17 cellular contexts compared by ENCODE assay signal in genomic region chr11:117412176-117412575, GRCh38.
DNase-seq lines count a peak whose midpoint lies in the region; ATAC-seq and TF ChIP-seq lines count a peak whose summit lies in the region.
"Had no signal": no experiment of that assay in that cellular context is flagged by ENCODE, and none has a peak within 500 bp of the region (broad histone marks: within the 10 kb centered on the region; RNA-seq: fewer than 3 reads in every experiment).

No MANE protein-coding gene starts in this region.

- ATAC-seq in HG02798 (IDR thresholded peaks at IDR 0.05; ENCODE audit: poor library complexity, unreplicated experiment), result no peak

- no peak for TF ChIP-seq POLR2A in breast epithelium (IDR thresholded peaks at IDR 0.05)
- TF ChIP-seq POLR2A in sigmoid colon (IDR thresholded peaks at IDR 0.05), result no peak

- POLR2A ChIA-PET in MCF 10A (lab: Yijun Ruan, JAX), result no interaction called here

- no peak overlapping the region for H3K4me3 ChIP-seq in breast epithelium
- H3K4me3 ChIP-seq in sigmoid colon, result no peak overlapping the region
- H3K4me3 ChIP-seq in tibial artery, result no peak overlapping the region
- H3K4me3 ChIP-seq: BLaER1, HAP-1 had no signal

- H3K36me3 ChIP-seq in breast epithelium (no peaks in the 10 kb centered on the region), sigmoid colon (peaks cover 6 to 54% (median 22%) of the 10 kb centered on the region in 4 donors), tibial artery (peaks cover 43 to 60% (median 46%) of the 10 kb centered on the region in 3 donors)

- H3K27ac ChIP-seq in breast epithelium (no peak overlapping the region), sigmoid colon (no peak overlapping the region), tibial artery (no peak overlapping the region)
- H3K27ac ChIP-seq: BLaER1 had no signal

- no peaks in the 10 kb centered on the region for H3K27me3 Mint-ChIP-seq in MCF 10A (ENCODE audit: insufficient read depth, unreplicated experiment)
- H3K27me3 Mint-ChIP-seq: CD8-positive, alpha-beta memory T cell had no signal

- H3K36me3 Mint-ChIP-seq in MCF 10A (ENCODE audit: insufficient read depth, unreplicated experiment), result peaks cover 15% of the 10 kb centered on the region

- no peak for TF ChIP-seq EP300 in sigmoid colon (IDR thresholded peaks at IDR 0.05)

- intact Hi-C loops in MCF 10A (cut with micrococcal nuclease), result no loop called here
- intact Hi-C loops in breast epithelium (cut with DNase I; ENCODE audit: low total_unique reads), result no loop called here
- intact Hi-C loops in sigmoid colon (cut with DNase I), result no loop called here
- intact Hi-C loops in tibial artery (cut with DNase I; ENCODE audit: low total_unique reads), result no loop called here

- TF ChIP-seq CTCF in MCF 10A (IDR thresholded peaks at IDR 0.05; ENCODE audit: unreplicated experiment), result no peak
- no peak for TF ChIP-seq CTCF in breast epithelium (IDR thresholded peaks at IDR 0.05)
- TF ChIP-seq CTCF in sigmoid colon (IDR thresholded peaks at IDR 0.05), result no peak
- no peak for TF ChIP-seq CTCF in tibial artery (IDR thresholded peaks at IDR 0.05)

- WGBS in sigmoid colon, 2 donors, result 86 to 96% methylated on average over 10 of the region's 10 CpGs

- no peak overlapping the region for H3K27ac Mint-ChIP-seq in MCF 10A (ENCODE audit: low read depth, unreplicated experiment)
- H3K27ac Mint-ChIP-seq: IgD-negative memory B cell had no signal

- H3K4me3 Mint-ChIP-seq in MCF 10A (ENCODE audit: unreplicated experiment), result no peak overlapping the region
- H3K4me3 Mint-ChIP-seq: CD8-positive, alpha-beta memory T cell; IgD-negative memory B cell had no signal

- H3K9me3 Mint-ChIP-seq in MCF 10A (ENCODE audit: unreplicated experiment), result no peaks in the 10 kb centered on the region
- H3K9me3 Mint-ChIP-seq: CD8-positive, alpha-beta memory T cell had no signal

- no peaks in the 10 kb centered on the region for H3K4me1 ChIP-seq in breast epithelium
- H3K4me1 ChIP-seq in sigmoid colon, result no peaks in the 10 kb centered on the region
- no peaks in the 10 kb centered on the region for H3K4me1 ChIP-seq in tibial artery
- H3K4me1 ChIP-seq: Caco-2, HAP-1 had no signal

- CTCF ChIA-PET in MCF 10A (lab: Yijun Ruan, JAX), result interaction anchor here (5.1 kb wide), 1 partner anchor 14 kb away, joined by 42 read pairs; no protein-coding TSS in a partner anchor

- no peaks in the 10 kb centered on the region for H3K27me3 ChIP-seq in breast epithelium
- no peaks in the 10 kb centered on the region for H3K27me3 ChIP-seq in sigmoid colon
- H3K27me3 ChIP-seq in tibial artery, result no peaks in the 10 kb centered on the region
- H3K27me3 ChIP-seq: BLaER1 had no signal

- H3K9me3 ChIP-seq in breast epithelium (no peaks in the 10 kb centered on the region), sigmoid colon (no peaks in the 10 kb centered on the region), tibial artery (no peaks in the 10 kb centered on the region)
- H3K9me3 ChIP-seq: Caco-2, HAP-1 had no signal

- DNase-seq in MCF 10A (ENCODE audit: unreplicated experiment) (no peak), breast epithelium (ENCODE audit: low spot score in 2 of 2) (no peak), mesenteric fat pad (ENCODE audit: low spot score) (peak; percentile 83), sigmoid colon (peak; percentile 48), tibial artery (no peak), activated gamma-delta T cell treated with Interleukin-2 at 50 U/mL for 16 hours (no peak)
- DNase-seq: 8988T; AML-193; CD8-positive, alpha-beta memory T cell; DMS53; GF-D8; GOT3 had no signal

- TSS peak; percentile 12 for BruUV-seq in MCF 10A (replicated peaks; lab: Mats Ljungman, UMichigan)

- H3K4me1 Mint-ChIP-seq in MCF 10A (ENCODE audit: insufficient read depth, unreplicated experiment), result no peaks in the 10 kb centered on the region
- H3K4me1 Mint-ChIP-seq: CD8-positive, alpha-beta memory T cell; IgD-negative memory B cell had no signal

Comparison
In these comparisons a context has a peak if more than half of its experiments do, and no peak if none do; other contexts are left out.
1. DNase-seq: peak in mesenteric fat pad (single experiment) and sigmoid colon (single experiment); none in MCF 10A (single experiment), breast epithelium (0 of 2), tibial artery (0 of 2) and activated gamma-delta T cell treated with Interleukin-2 at 50 U/mL for 16 hours (single experiment).